ENCODE assay signal across 25 cellular contexts in genomic region chr21:14263879-14264278, GRCh38. TPM values are rescaled to one million over a fixed set of nuclear protein-coding genes. Genes with fewer than 3 reads are reported as not detected.
A peak's percentile ranks its signal among the peaks of the same experiment; 100 is the strongest.
DNase-seq lines count a peak whose midpoint lies in the region; ATAC-seq, FAIRE-seq and TF ChIP-seq lines count a peak whose summit lies in the region.
"Had no signal": no experiment of that assay in that cellular context is flagged by ENCODE, and none has a peak within 500 bp of the region (broad histone marks: within the 10 kb centered on the region; RNA-seq: fewer than 3 reads in every experiment).

No MANE protein-coding gene starts in this region.

- no peaks in the 10 kb centered on the region; a peak in 1 of 5 replicates for H3K4me1 ChIP-seq in K562 (replicated peaks in 1 of 2; ENCODE audit: control insufficient read depth in 2 of 2, insufficient read depth in 2 of 2, low read length in 2 of 2)
- H3K4me1 ChIP-seq: A549, BLaER1 had no signal

- peak; percentile 64 for FAIRE-seq in K562 (lab: Jason Lieb, UNC)
- FAIRE-seq: A549, GM12892, GM18507, HepG2 had no signal

- no peak for DNase-seq in activated naive CD8-positive, alpha-beta T cell treated with anti-CD3 and anti-CD28 coated beads, Interleukin-2, amount 50 U/mL, for 24 hours
- DNase-seq in activated naive CD8-positive, alpha-beta T cell treated with anti-CD3 and anti-CD28 coated beads for 36 hours: no peak
- DNase-seq in LoVo (ENCODE audit: low spot score): peak; percentile 10
- DNase-seq in K562 (ENCODE audit: extremely low read depth in 1 of 4, low spot score in 3 of 4): peak in 3 of 4 experiments; percentile 10 to 48 (median 47)
- DNase-seq in SK-N-DZ (ENCODE audit: low spot score): no peak
- no peak for DNase-seq in sciatic nerve (ENCODE audit: low spot score)
- DNase-seq in ecto neural progenitor cell (ENCODE audit: low spot score): no peak
- DNase-seq: CD4-positive, alpha-beta memory T cell; DMS153; DMS79; GDM1; GM23248; HFFc6 had no signal

- H3K79me2 ChIP-seq in K562 (ENCODE audit: control insufficient read depth, insufficient read depth, low read length): no peaks in the 10 kb centered on the region

- H3K4me3 ChIP-seq in K562: no peak overlapping the region
- H3K4me3 ChIP-seq: A549, BLaER1, GM23248, HAP-1 had no signal

- ATAC-seq in activated naive CD8-positive, alpha-beta T cell treated with anti-CD3 and anti-CD28 coated beads, Interleukin-2, amount 50 U/mL, for 24 hours: peak; percentile 40
- ATAC-seq in K562 (peak; percentile 46; the same call in 2 of the 3 replicates), sciatic nerve (no peak)
- ATAC-seq: A549, HepG2 had no signal

- no peaks in the 10 kb centered on the region for H3K27me3 ChIP-seq in K562 (ENCODE audit: control insufficient read depth in 2 of 2, insufficient read depth in 2 of 2, low read length in 2 of 2)
- H3K27me3 ChIP-seq: BLaER1 had no signal

- H3K36me3 Mint-ChIP-seq in activated naive CD8-positive, alpha-beta T cell treated with anti-CD3 and anti-CD28 coated beads, Interleukin-2, amount 50 U/mL, for 24 hours (ENCODE audit: low read depth): no peaks in the 10 kb centered on the region
- H3K36me3 Mint-ChIP-seq in activated naive CD8-positive, alpha-beta T cell treated with anti-CD3 and anti-CD28 coated beads for 36 hours: no peaks in the 10 kb centered on the region
- H3K36me3 Mint-ChIP-seq: CD14-positive monocyte; CD4-positive, alpha-beta memory T cell; IgD-negative memory B cell had no signal

- POLR2A ChIA-PET in K562 (lab: Yijun Ruan, JAX): no interaction called here

- H3K9me3 Mint-ChIP-seq in activated naive CD8-positive, alpha-beta T cell treated with anti-CD3 and anti-CD28 coated beads, Interleukin-2, amount 50 U/mL, for 24 hours: no peaks in the 10 kb centered on the region
- H3K9me3 Mint-ChIP-seq in activated naive CD8-positive, alpha-beta T cell treated with anti-CD3 and anti-CD28 coated beads for 36 hours: no peaks in the 10 kb centered on the region
- H3K9me3 Mint-ChIP-seq: CD14-positive monocyte; CD4-positive, alpha-beta memory T cell; HFFc6; IgD-negative memory B cell had no signal

- in situ Hi-C loops in K562 (cut with MboI): no loop called here

- TF ChIP-seq CTCF in K562 (IDR thresholded peaks at IDR 0.05 in 2 of 3, conservative IDR thresholded peaks at IDR 0.05 in 1 of 3; ENCODE audit: insufficient read depth in 2 of 3, low read depth in 1 of 3, low read length in 3 of 3): no peak

- no peak overlapping the region for H3K4me2 ChIP-seq in K562 (ENCODE audit: insufficient read depth, low read length)
- H3K4me2 ChIP-seq: A549, BLaER1 had no signal

- no peak overlapping the region for H3K27ac Mint-ChIP-seq in activated naive CD8-positive, alpha-beta T cell treated with anti-CD3 and anti-CD28 coated beads, Interleukin-2, amount 50 U/mL, for 24 hours
- H3K27ac Mint-ChIP-seq in activated naive CD8-positive, alpha-beta T cell treated with anti-CD3 and anti-CD28 coated beads for 36 hours: no peak overlapping the region
- H3K27ac Mint-ChIP-seq: CD14-positive monocyte; CD4-positive, alpha-beta memory T cell; HFFc6; IgD-negative memory B cell had no signal

- no peak overlapping the region for H3K9ac ChIP-seq in K562 (ENCODE audit: insufficient read depth in 1 of 2, low read depth in 2 of 2, low read length in 2 of 2)
- H3K9ac ChIP-seq: BLaER1, GM23248 had no signal

- no peaks in the 10 kb centered on the region for H3K36me3 ChIP-seq in K562 (ENCODE audit: control insufficient read depth, insufficient read depth, low read length)
- H3K36me3 ChIP-seq: BLaER1, HAP-1 had no signal

- H3K27me3 Mint-ChIP-seq in activated naive CD8-positive, alpha-beta T cell treated with anti-CD3 and anti-CD28 coated beads, Interleukin-2, amount 50 U/mL, for 24 hours: peaks cover 5% of the 10 kb centered on the region
- H3K27me3 Mint-ChIP-seq in activated naive CD8-positive, alpha-beta T cell treated with anti-CD3 and anti-CD28 coated beads for 36 hours: peaks cover 7% of the 10 kb centered on the region

- H3K9me3 ChIP-seq in K562 (replicated peaks; ENCODE audit: control insufficient read depth, insufficient read depth, low read depth, low read length): no peaks in the 10 kb centered on the region
- H3K9me3 ChIP-seq: A549, BLaER1, HAP-1 had no signal

- peaks cover 10% of the 10 kb centered on the region for H3K4me1 Mint-ChIP-seq in activated naive CD8-positive, alpha-beta T cell treated with anti-CD3 and anti-CD28 coated beads, Interleukin-2, amount 50 U/mL, for 24 hours
- H3K4me1 Mint-ChIP-seq in activated naive CD8-positive, alpha-beta T cell treated with anti-CD3 and anti-CD28 coated beads for 36 hours: peaks cover 8% of the 10 kb centered on the region
- H3K4me1 Mint-ChIP-seq: CD14-positive monocyte; CD4-positive, alpha-beta memory T cell; IgD-negative memory B cell had no signal

- H3K27ac ChIP-seq in K562 (ENCODE audit: extremely low read depth, low read depth, low read length): no peak overlapping the region
- H3K27ac ChIP-seq: 22Rv1, A549, BLaER1, GM23248 had no signal

- no peaks in the 10 kb centered on the region for H4K20me1 ChIP-seq in K562 (replicated peaks; ENCODE audit: control insufficient read depth, insufficient read depth, low read length)
- H4K20me1 ChIP-seq: BLaER1 had no signal

- TF ChIP-seq POLR2A in K562 (conservative IDR thresholded peaks at IDR 0.05): no peak

- no peak overlapping the region for H3K4me3 Mint-ChIP-seq in activated naive CD8-positive, alpha-beta T cell treated with anti-CD3 and anti-CD28 coated beads, Interleukin-2, amount 50 U/mL, for 24 hours
- H3K4me3 Mint-ChIP-seq in activated naive CD8-positive, alpha-beta T cell treated with anti-CD3 and anti-CD28 coated beads for 36 hours: no peak overlapping the region
- H3K4me3 Mint-ChIP-seq: CD14-positive monocyte; CD4-positive, alpha-beta memory T cell; HFFc6; IgD-negative memory B cell had no signal

- intact Hi-C loops in K562 (cut with micrococcal nuclease): loop anchor here (5.0 to 10.0 kb wide), 2 partner anchors 33 to 171 kb away; no protein-coding TSS in a partner anchor
- intact Hi-C loops in sciatic nerve (cut with DNase I): no loop called here

- no peak for TF ChIP-seq RAD21 in K562 (CRISPR knock-in tag; conservative IDR thresholded peaks at IDR 0.05 in 1 of 2, IDR thresholded peaks at IDR 0.05 in 1 of 2)

- 0% methylated on average over 1 of the region's 1 CpG for WGBS in K562 (ENCODE audit: insufficient coverage, low coverage, missing lambda C conversion rate)

- CTCF ChIA-PET in K562 (lab: Yijun Ruan, JAX; ENCODE audit: low intra/inter-chr PET ratio): no interaction called here

- no peak overlapping the region for H2AFZ ChIP-seq in K562 (ENCODE audit: low read depth, low read length)
- H2AFZ ChIP-seq: GM23248 had no signal

- no TSS peak for BruUV-seq in K562 (replicated peaks; lab: Mats Ljungman, UMichigan)

- H3K9me1 ChIP-seq in K562 (ENCODE audit: control insufficient read depth, insufficient read depth, low read length): no peaks in the 10 kb centered on the region

- TF ChIP-seq EP300 in K562 (IDR thresholded peaks at IDR 0.05; ENCODE audit: low read length): peak; percentile 27; the same call in 1 of the 2 replicates

TF ChIP-seq in K562, 482 proteins besides CTCF, POLR2A, EP300 and RAD21 (continues in another document):
- TF ChIP-seq MEIS2 (IDR thresholded peaks at IDR 0.05; ENCODE audit: partially characterized antibody): peak; percentile 94

RNA-seq across cellular contexts. Expression of gene RBM11, which starts 47.9 kb away (rescaled TPM):
- 1 to 10 TPM; 3.8 to 6.3 TPM for total RNA-seq in activated naive CD8-positive, alpha-beta T cell treated with anti-CD3 and anti-CD28 coated beads for 36 hours
- 0.67 and 4.7 TPM in 2 replicates for total RNA-seq in K562 (2011; cell fraction: chromatin; rRNA removed; ENCODE audit: low replicate concordance)
- 0.79 and 2.0 TPM in 2 replicates for total RNA-seq in K562 (2011; cell fraction: nucleolus; rRNA removed)
- 0.69 and 1.4 TPM in 2 replicates for total RNA-seq in K562 (2011; cell fraction: nucleoplasm; rRNA removed)
- total RNA-seq in K562 (2014; rRNA removed): 1.1 and 2.3 TPM in 2 replicates
- 2.9 and 3.1 TPM in 2 replicates for total RNA-seq in K562 (2014; rRNA removed; fragmentation: Illumina TruSeq; extraction: Trizol)
- total RNA-seq in K562 (2015; rRNA removed; fragmentation: Illumina TruSeq; extraction: Trizol): 1.9 and 2.2 TPM in 2 replicates
- 2.2 and 3.0 TPM in 2 replicates for total RNA-seq in K562 (2021)
- 4.1 and 4.3 TPM in 2 replicates for polyA plus RNA-seq in K562 (2011; rRNA removed)
- 2.0 and 3.0 TPM in 2 replicates for polyA plus RNA-seq in K562 (2011; cell fraction: cytosol; rRNA removed)
- polyA plus RNA-seq in K562 (2011; cell fraction: nucleus; rRNA removed): 2.0 and 2.8 TPM in 2 replicates
- polyA plus RNA-seq in K562 (2012): 1.7 and 2.1 TPM in 2 replicates
- polyA plus RNA-seq in K562 (2014; fragmentation: Illumina TruSeq; extraction: Trizol): 3.1 and 4.0 TPM in 2 replicates
- 1 to 10 TPM; 3.9 to 5.3 TPM for polyA plus RNA-seq in K562 (2014; fragmentation: Nextera tagmentation; extraction: Ambion mirVana)
- 0.98 and 1.1 TPM in 2 replicates for polyA plus RNA-seq in K562 (2014; rRNA removed)
- polyA minus RNA-seq in K562 (2011; rRNA and poly(A)+ RNA removed): 1.3 and 3.1 TPM in 2 replicates
- not detected in 2 replicates for polyA minus RNA-seq in K562 (2011; cell fraction: cytosol; rRNA and poly(A)+ RNA removed)
- 0.89 and 1.1 TPM in 2 replicates for polyA minus RNA-seq in K562 (2011; cell fraction: nucleus; rRNA and poly(A)+ RNA removed)
- polyA plus RNA-seq in SK-N-DZ (2014; cell fraction: cytosol; rRNA removed): 0.15 TPM in 1 of 2 replicates, not detected in the other
- polyA plus RNA-seq in SK-N-DZ (2014; cell fraction: nucleus; rRNA removed): 0.44 and 2.8 TPM in 2 replicates
- 20.3 TPM for total RNA-seq in sciatic nerve
- total RNA-seq: GM23248, HFFc6 had no signal
- polyA plus RNA-seq: AG04450, CD14-positive monocyte, GM23248 had no signal

RNA-seq across cellular contexts. Expression of gene LIPI, which starts 53.1 kb away (rescaled TPM):
- not detected for total RNA-seq in activated naive CD8-positive, alpha-beta T cell treated with anti-CD3 and anti-CD28 coated beads for 36 hours
- not detected in 2 replicates for total RNA-seq in K562 (2011; cell fraction: chromatin; rRNA removed; ENCODE audit: low replicate concordance)
- total RNA-seq in K562 (2011; cell fraction: nucleolus; rRNA removed): not detected in 2 replicates
- total RNA-seq in K562 (2011; cell fraction: nucleoplasm; rRNA removed): not detected in 2 replicates
- total RNA-seq in K562 (2014; rRNA removed): not detected in 2 replicates
- total RNA-seq in K562 (2014; rRNA removed; fragmentation: Illumina TruSeq; extraction: Trizol): not detected in 2 replicates
- total RNA-seq in K562 (2015; rRNA removed; fragmentation: Illumina TruSeq; extraction: Trizol): not detected in 2 replicates
- not detected in 2 replicates for total RNA-seq in K562 (2021)
- not detected in 2 replicates for polyA plus RNA-seq in K562 (2011; rRNA removed)
- not detected in 2 replicates for polyA plus RNA-seq in K562 (2011; cell fraction: cytosol; rRNA removed)
- not detected in 2 replicates for polyA plus RNA-seq in K562 (2011; cell fraction: nucleus; rRNA removed)
- polyA plus RNA-seq in K562 (2012): 0.04 and 0.06 TPM in 2 replicates
- polyA plus RNA-seq in K562 (2014; fragmentation: Illumina TruSeq; extraction: Trizol): not detected in 2 replicates
- not detected for polyA plus RNA-seq in K562 (2014; fragmentation: Nextera tagmentation; extraction: Ambion mirVana)
- polyA plus RNA-seq in K562 (2014; rRNA removed): not detected in 2 replicates
- polyA minus RNA-seq in K562 (2011; rRNA and poly(A)+ RNA removed): not detected in 2 replicates
- not detected in 2 replicates for polyA minus RNA-seq in K562 (2011; cell fraction: cytosol; rRNA and poly(A)+ RNA removed)
- polyA minus RNA-seq in K562 (2011; cell fraction: nucleus; rRNA and poly(A)+ RNA removed): not detected in 2 replicates
- not detected in 2 replicates for polyA plus RNA-seq in SK-N-DZ (2014; cell fraction: cytosol; rRNA removed)
- not detected in 2 replicates for polyA plus RNA-seq in SK-N-DZ (2014; cell fraction: nucleus; rRNA removed)
- total RNA-seq in sciatic nerve: 0.98 TPM
- total RNA-seq: CD4-positive, alpha-beta memory T cell; Daoy; GM23248; H4; HepG2; HFFc6 had no signal
- polyA plus RNA-seq: A549; AG04450; CD14-positive monocyte; CD4-positive, alpha-beta memory T cell; GM23248; HepG2; IgD-negative memory B cell had no signal

Comparison
In these comparisons a context has a peak if more than half of its experiments do, and no peak if none do; other contexts are left out.
1. DNase-seq: peak in LoVo (single experiment) and K562 (3 of 4); none in activated naive CD8-positive, alpha-beta T cell treated with anti-CD3 and anti-CD28 coated beads, Interleukin-2, amount 50 U/mL, for 24 hours (single experiment), activated naive CD8-positive, alpha-beta T cell treated with anti-CD3 and anti-CD28 coated beads for 36 hours (single experiment), SK-N-DZ (single experiment), sciatic nerve (single experiment) and ecto neural progenitor cell (single experiment).